Comparison of ENCODE assay signal across 22 cellular contexts in the genomic region with DNA sequence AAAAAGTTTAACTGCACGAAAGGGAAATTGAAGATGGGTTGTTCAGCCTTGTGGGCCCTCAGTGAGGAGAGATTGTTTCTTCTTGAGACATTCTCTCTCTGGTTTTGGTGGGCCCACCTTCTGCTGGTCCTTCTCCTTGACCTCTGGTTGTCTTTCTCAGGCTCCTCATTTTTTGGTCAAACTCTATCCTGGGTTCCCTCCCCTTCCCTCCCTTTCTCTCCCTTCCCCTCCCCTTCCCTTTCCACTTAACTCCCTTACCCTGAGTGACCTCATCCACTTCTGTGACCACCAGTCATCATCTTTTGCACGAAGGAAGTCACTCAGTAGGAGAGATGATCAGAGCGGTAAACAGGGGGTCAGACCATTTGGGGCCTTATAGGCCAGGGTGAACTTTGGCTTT.
DNase-seq lines count a peak whose midpoint lies in the region; FAIRE-seq and TF ChIP-seq lines count a peak whose summit lies in the region.
"Had no signal": no experiment of that assay in that cellular context is flagged by ENCODE, and none has a peak within 500 bp of the region (broad histone marks: within the 10 kb centered on the region; RNA-seq: fewer than 3 reads in every experiment).

No MANE protein-coding gene starts in this region.

- peak; percentile 19 for DNase-seq in DMS53 (lab: John Stamatoyannopoulos, UW)
- DNase-seq in DMS53 treated with DMSO at 0.1 percent for 48 hours (lab: John Stamatoyannopoulos, UW; ENCODE audit: unreplicated experiment) = no peak
- peak; percentile 14 for DNase-seq in astrocyte (ENCODE audit: low read depth)
- DNase-seq in neuronal stem cell (ENCODE audit: low spot score) = no peak
- no peak for DNase-seq in mucosa of gallbladder (ENCODE audit: low spot score)
- DNase-seq in glomerular visceral epithelial cell (ENCODE audit: extremely low spot score) = no peak
- DNase-seq: AML-193; Caco-2; Calu3; CD4-positive, alpha-beta T cell; CD8-positive, alpha-beta T cell; DMS79 treated with DMSO at 0.1 percent for 48 hours; GF-D8 had no signal

- H3K9me3 Mint-ChIP-seq in astrocyte (ENCODE audit: unreplicated experiment) = no peaks in the 10 kb centered on the region
- H3K9me3 Mint-ChIP-seq: CD4-positive, alpha-beta T cell; CD8-positive, alpha-beta T cell had no signal

- H3K4me1 Mint-ChIP-seq in astrocyte (ENCODE audit: low read depth, unreplicated experiment) = no peaks in the 10 kb centered on the region

- H3K9me3 ChIP-seq in HEK293 (ENCODE audit: control insufficient read depth, insufficient read depth, low read depth, low read length) (no peaks in the 10 kb centered on the region), astrocyte (ENCODE audit: insufficient read depth, low read depth, low read length) (no peaks in the 10 kb centered on the region), neuronal stem cell (replicated peaks in 1 of 2; ENCODE audit: control insufficient read depth in 2 of 2, insufficient read depth in 1 of 2, low read depth in 1 of 2, low read length in 2 of 2) (no peaks in the 10 kb centered on the region)
- H3K9me3 ChIP-seq: A549; BLaER1 treated with 17β-estradiol and CSF1 and Interleukin-3, amounts not matched to agents 10 nM and 100 nM; Caco-2 had no signal

- H3K9ac ChIP-seq in astrocyte (ENCODE audit: low read length) (no peak overlapping the region), neuronal stem cell (ENCODE audit: low read depth, low read length, poor library complexity) (no peak overlapping the region)
- H3K9ac ChIP-seq: BLaER1 treated with 17β-estradiol and CSF1 and Interleukin-3, amounts not matched to agents 10 nM and 100 nM had no signal

- no peak overlapping the region for H3K4me3 ChIP-seq in HEK293 (ENCODE audit: low read depth, low read length)
- H3K4me3 ChIP-seq in astrocyte (ENCODE audit: insufficient read depth, low read depth, low read length) = no peak overlapping the region
- no peak overlapping the region for H3K4me3 ChIP-seq in neuronal stem cell (ENCODE audit: low read length in 2 of 2)
- H3K4me3 ChIP-seq: A549; BLaER1 treated with 17β-estradiol and CSF1 and Interleukin-3, amounts not matched to agents 10 nM and 100 nM had no signal

- H3K27me3 ChIP-seq in astrocyte (ENCODE audit: insufficient read depth, low read length) (no peaks in the 10 kb centered on the region), neuronal stem cell (ENCODE audit: control insufficient read depth in 3 of 3, insufficient read depth in 3 of 3, low read depth in 1 of 3, low read length in 3 of 3) (peaks cover 0 to 9% (median 0%) of the 10 kb centered on the region in 3 experiments)
- H3K27me3 ChIP-seq: BLaER1 treated with 17β-estradiol and CSF1 and Interleukin-3, amounts not matched to agents 10 nM and 100 nM had no signal

- H3K4ac ChIP-seq in neuronal stem cell (ENCODE audit: low read length) = peak overlapping the region; percentile 67

- no peaks in the 10 kb centered on the region for H4K20me1 ChIP-seq in astrocyte (ENCODE audit: insufficient read depth, low read length)
- H4K20me1 ChIP-seq: BLaER1 treated with 17β-estradiol and CSF1 and Interleukin-3, amounts not matched to agents 10 nM and 100 nM had no signal

- H4K8ac ChIP-seq in neuronal stem cell (ENCODE audit: low read depth, low read length) = no peak overlapping the region

- H2BK5ac ChIP-seq in neuronal stem cell (ENCODE audit: low read length) = no peak overlapping the region

- no peak overlapping the region for H3K4me3 Mint-ChIP-seq in astrocyte (ENCODE audit: unreplicated experiment)
- H3K4me3 Mint-ChIP-seq: B cell; CD4-positive, alpha-beta T cell; CD8-positive, alpha-beta T cell had no signal

- no peaks in the 10 kb centered on the region for H3K36me3 Mint-ChIP-seq in astrocyte (ENCODE audit: low read depth, unreplicated experiment)
- H3K36me3 Mint-ChIP-seq: CD8-positive, alpha-beta T cell had no signal

- H3K27ac ChIP-seq in HEK293 (ENCODE audit: extremely low read depth, low read depth, low read length) = no peak overlapping the region
- no peak overlapping the region for H3K27ac ChIP-seq in astrocyte (ENCODE audit: low read depth, low read length)
- H3K27ac ChIP-seq in neuronal stem cell (replicated peaks; ENCODE audit: low read length) = no peak overlapping the region
- H3K27ac ChIP-seq: 22Rv1; A549; BLaER1 treated with 17β-estradiol and CSF1 and Interleukin-3, amounts not matched to agents 10 nM and 100 nM; C4-2B had no signal

- no peaks in the 10 kb centered on the region for H3K79me2 ChIP-seq in astrocyte (ENCODE audit: insufficient read depth, low read length)

- peaks cover 31% of the 10 kb centered on the region for H3K27me3 Mint-ChIP-seq in astrocyte (ENCODE audit: low read depth, unreplicated experiment)
- H3K27me3 Mint-ChIP-seq: CD4-positive, alpha-beta T cell had no signal

- H3K36me3 ChIP-seq in HEK293 (ENCODE audit: control insufficient read depth in 2 of 2, insufficient read depth in 1 of 2, low read length in 2 of 2) (no peaks in the 10 kb centered on the region), astrocyte (ENCODE audit: insufficient read depth, low read length) (no peaks in the 10 kb centered on the region), neuronal stem cell (replicated peaks in 1 of 2; ENCODE audit: control insufficient read depth in 2 of 2, insufficient read depth in 2 of 2, low read length in 2 of 2) (no peaks in the 10 kb centered on the region)
- H3K36me3 ChIP-seq: BLaER1 treated with 17β-estradiol and CSF1 and Interleukin-3, amounts not matched to agents 10 nM and 100 nM had no signal

- H3K79me1 ChIP-seq in neuronal stem cell (ENCODE audit: low read depth, low read length) = no peaks in the 10 kb centered on the region

- H2AFZ ChIP-seq in astrocyte (ENCODE audit: low read depth, low read length) = no peak overlapping the region
- no peak overlapping the region for H2AFZ ChIP-seq in neuronal stem cell (ENCODE audit: low read length)

- FAIRE-seq in astrocyte (lab: Jason Lieb, UNC) = no peak
- FAIRE-seq: A549, D721Med, G401.6, GM12891 had no signal

- CTCF ChIA-PET in HEK293 (lab: Yijun Ruan, JAX) = interaction anchor here (1.3 kb wide), 1 partner anchor 11 kb away, joined by 3 read pairs; no protein-coding TSS in a partner anchor

- H3K14ac ChIP-seq in neuronal stem cell (ENCODE audit: low read length) = no peak overlapping the region

- H3K4me1 ChIP-seq in HEK293 (ENCODE audit: control insufficient read depth, insufficient read depth, low read length) (no peaks in the 10 kb centered on the region), astrocyte (ENCODE audit: insufficient read depth, low read length) (no peaks in the 10 kb centered on the region), neuronal stem cell (ENCODE audit: control insufficient read depth in 2 of 2, insufficient read depth in 1 of 2, low read depth in 1 of 2, low read length in 2 of 2) (no peaks in the 10 kb centered on the region)
- H3K4me1 ChIP-seq: A549, Caco-2 had no signal

- H2BK15ac ChIP-seq in neuronal stem cell (ENCODE audit: low read length) = no peak overlapping the region

- POLR2A ChIA-PET in HEK293 (lab: Yijun Ruan, JAX) = no interaction called here

- no peak overlapping the region for H3K23ac ChIP-seq in neuronal stem cell (ENCODE audit: low read depth, low read length, poor library complexity)

- no CpG with 5 or more reads among the region's 3 CpGs for WGBS in neuronal stem cell (ENCODE audit: extremely low coverage in 2 of 2, insufficient read length in 2 of 2, insufficient replicate concordance in 1 of 2), 2 donors

- H3K4me2 ChIP-seq in astrocyte (ENCODE audit: low read length) (no peak overlapping the region), neuronal stem cell (ENCODE audit: insufficient read depth, low read length, poor library complexity, severe bottlenecking) (no peak overlapping the region)
- H3K4me2 ChIP-seq: A549; BLaER1 treated with 17β-estradiol and CSF1 and Interleukin-3, amounts not matched to agents 10 nM and 100 nM had no signal

- no peak overlapping the region for H3K27ac Mint-ChIP-seq in astrocyte (ENCODE audit: unreplicated experiment)
- H3K27ac Mint-ChIP-seq: B cell; CD4-positive, alpha-beta T cell; CD8-positive, alpha-beta T cell had no signal

- H2BK12ac ChIP-seq in neuronal stem cell (ENCODE audit: low read length) = no peak overlapping the region

- H4K91ac ChIP-seq in neuronal stem cell (ENCODE audit: low read depth, low read length, poor library complexity) = no peak overlapping the region

- H3K18ac ChIP-seq in neuronal stem cell (ENCODE audit: low read length) = no peak overlapping the region

- no peak overlapping the region for H2AK5ac ChIP-seq in neuronal stem cell (ENCODE audit: low read depth, low read length)

- no peak overlapping the region for H2BK120ac ChIP-seq in neuronal stem cell (ENCODE audit: low read depth, low read length)

- TF ChIP-seq CTCF in HEK293 (tag by site-specific recombination; IDR thresholded peaks at IDR 0.05) = no peak
- no peak for TF ChIP-seq CTCF in astrocyte (IDR thresholded peaks at IDR 0.05; ENCODE audit: insufficient read depth, low read depth, low read length)

TF ChIP-seq in HEK293, 187 proteins besides CTCF, POLR2A, EP300 and RAD21 (continues in another document):
- TF ChIP-seq, protein P1, sequence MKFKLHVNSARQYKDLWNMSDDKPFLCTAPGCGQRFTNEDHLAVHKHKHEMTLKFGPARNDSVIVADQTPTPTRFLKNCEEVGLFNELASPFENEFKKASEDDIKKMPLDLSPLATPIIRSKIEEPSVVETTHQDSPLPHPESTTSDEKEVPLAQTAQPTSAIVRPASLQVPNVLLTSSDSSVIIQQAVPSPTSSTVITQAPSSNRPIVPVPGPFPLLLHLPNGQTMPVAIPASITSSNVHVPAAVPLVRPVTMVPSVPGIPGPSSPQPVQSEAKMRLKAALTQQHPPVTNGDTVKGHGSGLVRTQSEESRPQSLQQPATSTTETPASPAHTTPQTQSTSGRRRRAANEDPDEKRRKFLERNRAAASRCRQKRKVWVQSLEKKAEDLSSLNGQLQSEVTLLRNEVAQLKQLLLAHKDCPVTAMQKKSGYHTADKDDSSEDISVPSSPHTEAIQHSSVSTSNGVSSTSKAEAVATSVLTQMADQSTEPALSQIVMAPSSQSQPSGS (tag by site-specific recombination; IDR thresholded peaks at IDR 0.05; ENCODE audit: low read depth) = 0 out of 2 replicates have a peak, but pooled peaks have one; percentile 18
- peak; percentile 26; the same call in 1 of the 2 replicates for TF ChIP-seq ZBTB21 (tag by site-specific recombination; IDR thresholded peaks at IDR 0.05)
- TF ChIP-seq ZNF391 (tag by site-specific recombination; IDR thresholded peaks at IDR 0.05; ENCODE audit: borderline replicate concordance, low read depth) = no peak
- peak; percentile 91 for TF ChIP-seq WT1 (tag by site-specific recombination; IDR thresholded peaks at IDR 0.05)
- TF ChIP-seq, protein P2, sequence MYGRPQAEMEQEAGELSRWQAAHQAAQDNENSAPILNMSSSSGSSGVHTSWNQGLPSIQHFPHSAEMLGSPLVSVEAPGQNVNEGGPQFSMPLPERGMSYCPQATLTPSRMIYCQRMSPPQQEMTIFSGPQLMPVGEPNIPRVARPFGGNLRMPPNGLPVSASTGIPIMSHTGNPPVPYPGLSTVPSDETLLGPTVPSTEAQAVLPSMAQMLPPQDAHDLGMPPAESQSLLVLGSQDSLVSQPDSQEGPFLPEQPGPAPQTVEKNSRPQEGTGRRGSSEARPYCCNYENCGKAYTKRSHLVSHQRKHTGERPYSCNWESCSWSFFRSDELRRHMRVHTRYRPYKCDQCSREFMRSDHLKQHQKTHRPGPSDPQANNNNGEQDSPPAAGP (tag by site-specific recombination; IDR thresholded peaks at IDR 0.05) = 0 out of 2 replicates have a peak, but pooled peaks have one; percentile 53

Comparison
In these comparisons a context has a peak if more than half of its experiments do, and no peak if none do; other contexts are left out.
1. DNase-seq: peak in DMS53 (single experiment) and astrocyte (single experiment); none in DMS53 treated with DMSO at 0.1 percent for 48 hours (single experiment), neuronal stem cell (single experiment), mucosa of gallbladder (single experiment) and glomerular visceral epithelial cell (single experiment).